12 cellular contexts compared by ENCODE assay signal in the genomic region with DNA sequence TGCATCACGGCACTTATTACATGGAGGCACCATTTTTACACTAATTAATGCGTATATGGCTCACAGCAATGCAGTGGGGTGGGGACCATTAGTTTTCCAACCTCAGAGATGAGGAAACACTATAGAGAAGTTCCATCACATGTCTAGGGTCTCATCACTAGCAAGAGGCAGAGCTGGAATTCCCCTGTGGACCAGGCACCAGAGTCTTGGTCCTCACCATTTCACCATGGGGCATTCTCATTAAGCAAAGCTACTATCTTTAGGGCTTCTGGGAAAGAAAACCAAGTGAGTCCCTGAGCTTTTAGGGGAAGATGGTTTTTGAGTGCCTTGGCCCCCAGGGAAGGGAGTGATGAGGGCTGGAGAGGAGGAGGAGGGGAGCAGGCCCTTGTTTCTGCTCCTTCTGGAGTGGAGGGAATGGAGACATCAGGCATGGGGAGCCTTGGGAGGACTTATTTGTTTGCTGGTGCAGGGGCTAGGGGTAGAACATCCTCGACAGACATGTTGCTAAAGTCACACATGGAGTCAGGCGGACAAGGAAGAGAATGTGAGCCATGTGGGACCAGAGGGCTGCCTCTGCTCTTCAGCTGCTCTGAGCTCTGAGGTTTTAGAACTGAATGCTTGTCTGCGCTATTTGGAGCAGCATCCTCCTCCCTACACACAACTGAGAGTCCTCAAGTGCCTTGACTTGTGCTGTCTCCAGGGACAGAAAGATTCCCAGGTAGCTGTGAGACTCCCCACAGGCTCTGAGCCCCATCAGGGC. TPM values are rescaled to one million over a fixed set of nuclear protein-coding genes. Genes with fewer than 3 reads are reported as not detected.
A peak's percentile ranks its signal among the peaks of the same experiment; 100 is the strongest.
DNase-seq lines count a peak whose midpoint lies in the region; ATAC-seq and TF ChIP-seq lines count a peak whose summit lies in the region.
"Had no signal": no experiment of that assay in that cellular context is flagged by ENCODE, and none has a peak within 500 bp of the region (broad histone marks: within the 10 kb centered on the region; RNA-seq: fewer than 3 reads in every experiment).

No MANE protein-coding gene starts in this region.

- H3K4me1 ChIP-seq in lower lobe of right lung, result peaks cover 43% of the 10 kb centered on the region
- H3K4me1 ChIP-seq in stomach smooth muscle (ENCODE audit: control insufficient read depth, insufficient read depth, low read length), result peaks cover 44% of the 10 kb centered on the region

- H3K4me3 ChIP-seq in MG63 (peak overlapping the region; percentile 39), lower lobe of right lung (peak overlapping the region; percentile 25), stomach smooth muscle (ENCODE audit: low read length in 2 of 2) (no peak overlapping the region), dorsolateral prefrontal cortex (no peak overlapping the region)

- H3K27me3 Mint-ChIP-seq in activated naive CD8-positive, alpha-beta T cell treated with anti-CD3 and anti-CD28 coated beads for 36 hours, result no peaks in the 10 kb centered on the region

- peak overlapping the region; percentile 77 for H3K27ac Mint-ChIP-seq in activated naive CD8-positive, alpha-beta T cell treated with anti-CD3 and anti-CD28 coated beads for 36 hours
- H3K27ac Mint-ChIP-seq: T-helper 2 cell treated with Interferon-gamma antibody and Interleukin-4, amounts not matched to agents 5 μg/mL and 100 μg/mL, for 36 hours had no signal

- DNase-seq in MG63, result no peak
- DNase-seq in activated naive CD8-positive, alpha-beta T cell treated with anti-CD3 and anti-CD28 coated beads for 36 hours, result peak; percentile 9
- no peak for DNase-seq in lower lobe of right lung
- no peak for DNase-seq in dorsolateral prefrontal cortex
- DNase-seq in NCI-H748 (lab: John Stamatoyannopoulos, UW; ENCODE audit: unreplicated experiment), result no peak
- DNase-seq in cortex of kidney (lab: John Stamatoyannopoulos, UW), result no peak
- DNase-seq: NCI-H446 treated with DMSO at 0.1 percent for 48 hours; stimulated activated CD4-positive, alpha-beta T cell treated with anti-CD3 and anti-CD28 coated beads, Interleukin-4, amount 100 ng/mL, for 4 hours had no signal

- H3K9me3 Mint-ChIP-seq in activated naive CD8-positive, alpha-beta T cell treated with anti-CD3 and anti-CD28 coated beads for 36 hours, result no peaks in the 10 kb centered on the region
- H3K9me3 Mint-ChIP-seq: central memory CD8-positive, alpha-beta T cell; T-helper 2 cell treated with Interferon-gamma antibody and Interleukin-4, amounts not matched to agents 5 μg/mL and 100 μg/mL, for 36 hours had no signal

- H3K36me3 Mint-ChIP-seq in activated naive CD8-positive, alpha-beta T cell treated with anti-CD3 and anti-CD28 coated beads for 36 hours, result no peaks in the 10 kb centered on the region

- H3K9me3 ChIP-seq in MG63, result no peaks in the 10 kb centered on the region
- no peaks in the 10 kb centered on the region for H3K9me3 ChIP-seq in lower lobe of right lung
- no peaks in the 10 kb centered on the region for H3K9me3 ChIP-seq in stomach smooth muscle (ENCODE audit: control insufficient read depth in 2 of 2, low read length in 2 of 2)
- H3K9me3 ChIP-seq: neutrophil had no signal

- no peak overlapping the region for H3K4me3 Mint-ChIP-seq in activated naive CD8-positive, alpha-beta T cell treated with anti-CD3 and anti-CD28 coated beads for 36 hours
- H3K4me3 Mint-ChIP-seq: central memory CD8-positive, alpha-beta T cell; T-helper 2 cell treated with Interferon-gamma antibody and Interleukin-4, amounts not matched to agents 5 μg/mL and 100 μg/mL, for 36 hours had no signal

- H3K9ac ChIP-seq in stomach smooth muscle (ENCODE audit: low read length in 2 of 2), result peak overlapping the region; percentile 29 to 81

- no peak for ATAC-seq in lower lobe of right lung

- peaks cover 26% of the 10 kb centered on the region for H3K4me1 Mint-ChIP-seq in activated naive CD8-positive, alpha-beta T cell treated with anti-CD3 and anti-CD28 coated beads for 36 hours
- H3K4me1 Mint-ChIP-seq: central memory CD8-positive, alpha-beta T cell had no signal

- H3K27ac ChIP-seq in lower lobe of right lung (peak overlapping the region; percentile 91), stomach smooth muscle (ENCODE audit: low read length) (peak overlapping the region; percentile 99), dorsolateral prefrontal cortex (peak overlapping the region in 3 of 59 donors; percentile 72 to 84 (median 77))
- H3K27ac ChIP-seq: neutrophil had no signal

- no peak for TF ChIP-seq CTCF in lower lobe of right lung (IDR thresholded peaks at IDR 0.05)
- no peak for TF ChIP-seq CTCF in dorsolateral prefrontal cortex (IDR thresholded peaks at IDR 0.05 in 54 of 56, conservative IDR thresholded peaks at IDR 0.05 in 2 of 56; ENCODE audit: low read depth in 1 of 56, partially characterized antibody in 56 of 56)

- intact Hi-C loops in lower lobe of right lung (cut with DNase I) (no loop called here), dorsolateral prefrontal cortex (cut with DNase I) (no loop called here)

- H3K36me3 ChIP-seq in MG63 (peaks cover 2% of the 10 kb centered on the region; the same call in 1 of the 2 replicates), lower lobe of right lung (no peaks in the 10 kb centered on the region), stomach smooth muscle (ENCODE audit: control insufficient read depth in 2 of 2, insufficient read depth in 2 of 2, low read length in 2 of 2) (no peaks in the 10 kb centered on the region)
- H3K36me3 ChIP-seq: neutrophil had no signal

- H3K27me3 ChIP-seq in MG63, result no peaks in the 10 kb centered on the region
- no peaks in the 10 kb centered on the region for H3K27me3 ChIP-seq in lower lobe of right lung (ENCODE audit: low read depth)
- H3K27me3 ChIP-seq in stomach smooth muscle (ENCODE audit: control insufficient read depth in 1 of 2, insufficient read depth in 2 of 2, low read length in 2 of 2), result no peaks in the 10 kb centered on the region
- H3K27me3 ChIP-seq in dorsolateral prefrontal cortex, result no peaks in the 10 kb centered on the region
- H3K27me3 ChIP-seq: neutrophil had no signal

RNA-seq across cellular contexts. Expression of gene ZBED5, which starts 40.3 kb away (rescaled TPM):
- 13.9 and 43.3 TPM in 2 replicates for total RNA-seq in MG63 (2014; rRNA removed; shearing (Covaris generic); ENCODE audit: low replicate concordance)
- 10 to 100 TPM; 34.6 to 36.2 TPM for total RNA-seq in activated naive CD8-positive, alpha-beta T cell treated with anti-CD3 and anti-CD28 coated beads for 36 hours
- total RNA-seq in lower lobe of right lung, result 45.5 TPM
- 100 to 1,000 TPM in 1 of 120 experiments, 10 to 100 TPM in 119; 45.9 to 102 (median 63.1) TPM for total RNA-seq in dorsolateral prefrontal cortex

Comparison
In these comparisons a context has a peak if more than half of its experiments do, and no peak if none do; other contexts are left out.
1. H3K4me3 ChIP-seq: peak in MG63 (single experiment) and lower lobe of right lung (single experiment); none in stomach smooth muscle (0 of 2) and dorsolateral prefrontal cortex (0 of 59).